Comparison of ENCODE assay signal across 1 cellular context in genomic region chr7:26858735-26859134, GRCh38.
TF ChIP-seq lines count a peak whose summit lies in the region.

No MANE protein-coding gene starts in this region.

TF ChIP-seq in IMR-90, 13 proteins besides CTCF, POLR2A, EP300 and RAD21 (continued from another document):
- TF ChIP-seq ELK1 (IDR thresholded peaks at IDR 0.05; ENCODE audit: borderline replicate concordance, low read depth, low read length), result no peak
- no peak for TF ChIP-seq CEBPB (IDR thresholded peaks at IDR 0.05; ENCODE audit: low read depth, low read length)
- TF ChIP-seq MXI1 (IDR thresholded peaks at IDR 0.05; ENCODE audit: borderline replicate concordance, low read depth, low read length), result no peak
- no peak for TF ChIP-seq RCOR1 (IDR thresholded peaks at IDR 0.05; ENCODE audit: insufficient replicate concordance, low read length)
